ENCODE assay signal across 28 cellular contexts in the genomic region with DNA sequence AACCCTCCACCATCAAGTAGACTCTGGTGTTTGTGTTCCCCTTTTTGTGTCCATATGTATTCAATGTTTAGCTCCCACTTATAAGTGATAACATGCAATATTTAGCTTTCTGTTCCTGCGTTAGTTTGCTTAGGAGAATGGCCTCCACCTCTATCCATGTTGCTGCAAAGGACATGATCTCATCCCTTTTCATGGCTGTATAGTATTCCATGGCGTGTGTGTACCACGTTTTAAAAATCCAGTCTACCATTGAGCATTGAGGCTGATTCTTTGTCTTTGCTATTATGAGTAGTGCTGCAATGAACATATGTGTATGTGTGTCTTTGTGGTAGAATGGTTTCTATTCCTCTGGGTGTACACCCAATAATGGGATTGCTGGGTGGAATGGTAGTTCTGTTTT.
"Had no signal": no experiment of that assay in that cellular context is flagged by ENCODE, and none has a peak within 500 bp of the region (broad histone marks: within the 10 kb centered on the region; RNA-seq: fewer than 3 reads in every experiment).

No MANE protein-coding gene starts in this region.

- H3K36me3 ChIP-seq: esophagus muscularis mucosa, gastroesophageal sphincter, heart right ventricle had no signal

- H3K4me1 Mint-ChIP-seq: activated T-helper 17 cell treated with anti-CD3 and anti-CD28 coated beads, Interleukin-2, amount 50 U/mL, for 72 hours had no signal

- H3K36me3 Mint-ChIP-seq: activated naive CD8-positive, alpha-beta T cell had no signal

- H3K4me3 Mint-ChIP-seq: activated CD8-positive, alpha-beta T cell treated with anti-CD3 and anti-CD28 coated beads for 36 hours; activated naive CD8-positive, alpha-beta T cell; activated T-cell treated with anti-CD3 and anti-CD28 coated beads, Interleukin-2, amount 50 U/mL, for 4 hours; activated T-helper 17 cell treated with anti-CD3 and anti-CD28 coated beads, Interleukin-2, amount 50 U/mL, for 72 hours; effector memory CD8-positive, alpha-beta T cell had no signal

- H3K9me3 ChIP-seq: esophagus muscularis mucosa, gastroesophageal sphincter had no signal

- H3K27ac Mint-ChIP-seq: activated CD8-positive, alpha-beta T cell treated with anti-CD3 and anti-CD28 coated beads for 36 hours; activated naive CD8-positive, alpha-beta T cell; activated T-helper 17 cell treated with anti-CD3 and anti-CD28 coated beads, Interleukin-2, amount 50 U/mL, for 72 hours; effector memory CD8-positive, alpha-beta T cell had no signal

- H3K4me3 ChIP-seq: body of pancreas, esophagus muscularis mucosa, gastroesophageal sphincter, heart right ventricle had no signal

- H3K27ac ChIP-seq: body of pancreas, esophagus muscularis mucosa, foreskin keratinocyte, gastroesophageal sphincter, heart right ventricle had no signal

- H3K27me3 ChIP-seq: body of pancreas, esophagus muscularis mucosa, foreskin keratinocyte, gastroesophageal sphincter, heart right ventricle had no signal

- FAIRE-seq: colon had no signal

- ATAC-seq: activated CD4-positive, CD25-positive, alpha-beta regulatory T cell treated with anti-CD3 and anti-CD28 coated beads, Interleukin-2, amount 50 U/mL, for 24 hours; activated CD8-positive, alpha-beta T cell treated with anti-CD3 and anti-CD28 coated beads for 36 hours; activated T-cell treated with anti-CD3 and anti-CD28 coated beads, Interleukin-2, amount 50 U/mL, for 4 hours; activated T-helper 17 cell treated with anti-CD3 and anti-CD28 coated beads, Interleukin-2, amount 50 U/mL, for 72 hours; body of pancreas; effector memory CD8-positive, alpha-beta T cell; foreskin keratinocyte; gastroesophageal sphincter; heart right ventricle had no signal

- DNase-seq: activated CD4-positive, alpha-beta T cell treated with anti-CD3 and anti-CD28 coated beads for 48 hours; activated CD4-positive, alpha-beta T cell treated with anti-CD3 and anti-CD28 coated beads, Interleukin-2, amount 50 U/mL, for 1 hour; activated CD4-positive, alpha-beta T cell treated with anti-CD3 and anti-CD28 coated beads, Interleukin-2, amount 50 U/mL, for 48 hours; activated CD8-positive, alpha-beta memory T cell treated with anti-CD3 and anti-CD28 coated beads for 24 hours; activated CD8-positive, alpha-beta T cell treated with anti-CD3 and anti-CD28 coated beads for 36 hours; activated effector memory CD4-positive, alpha-beta T cell treated with Interleukin-2 at 50 U/mL for 16 hours; activated gamma-delta T cell treated with Interleukin-2 at 50 U/mL for 16 hours; activated naive CD4-positive, alpha-beta T cell treated with anti-CD3 and anti-CD28 coated beads, Interleukin-2, amount 50 U/mL, for 16 hours; activated naive CD4-positive, alpha-beta T cell treated with Interleukin-2 at 50 U/mL for 16 hours; activated T-cell treated with anti-CD3 and anti-CD28 coated beads, Interleukin-2, amount 50 U/mL, for 4 hours; amniotic stem cell; anterior cingulate cortex; body of pancreas; caudate nucleus; cortex of kidney; dermis blood vessel endothelial cell; effector CD4-positive, alpha-beta T cell; effector memory CD8-positive, alpha-beta T cell; erythroblast; foreskin keratinocyte; heart right ventricle; T-helper 2 cell had no signal

- H3K27me3 Mint-ChIP-seq: activated CD8-positive, alpha-beta T cell treated with anti-CD3 and anti-CD28 coated beads for 36 hours; activated naive CD8-positive, alpha-beta T cell; activated T-helper 17 cell treated with anti-CD3 and anti-CD28 coated beads, Interleukin-2, amount 50 U/mL, for 72 hours; effector memory CD8-positive, alpha-beta T cell had no signal

- H3K4me1 ChIP-seq: body of pancreas, esophagus muscularis mucosa, gastroesophageal sphincter had no signal
